In the genomic region with DNA sequence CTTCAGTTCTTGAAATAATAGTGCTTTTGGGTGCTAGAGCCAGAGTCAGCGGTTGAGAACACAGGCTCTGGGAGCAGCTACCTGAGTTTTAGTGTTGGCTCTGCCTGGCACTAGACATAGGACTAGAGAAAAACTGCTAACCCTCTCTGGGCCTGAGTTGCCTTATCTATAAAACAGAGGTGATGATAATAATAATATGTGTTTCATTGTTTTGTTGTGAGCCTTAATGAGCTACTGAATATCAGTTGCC, we compare ENCODE assay signal across 14 cellular contexts.
A peak's percentile ranks its signal among the peaks of the same experiment; 100 is the strongest.
DNase-seq lines count a peak whose midpoint lies in the region; ATAC-seq, FAIRE-seq and TF ChIP-seq lines count a peak whose summit lies in the region.
"Had no signal": no experiment of that assay in that cellular context is flagged by ENCODE, and none has a peak within 500 bp of the region (broad histone marks: within the 10 kb centered on the region; RNA-seq: fewer than 3 reads in every experiment).

No MANE protein-coding gene starts in this region.

- peak overlapping the region; percentile 78 for H3K27ac Mint-ChIP-seq in MCF 10A (ENCODE audit: low read depth, unreplicated experiment)

- no peak for TF ChIP-seq CTCF in MCF 10A (IDR thresholded peaks at IDR 0.05; ENCODE audit: unreplicated experiment)
- no peak for TF ChIP-seq CTCF in mammary epithelial cell (conservative IDR thresholded peaks at IDR 0.05 in 1 of 2, IDR thresholded peaks at IDR 0.05 in 1 of 2; ENCODE audit: extremely low read depth in 1 of 2, insufficient read depth in 1 of 2, low read depth in 1 of 2, low read length in 2 of 2)
- TF ChIP-seq CTCF in choroid plexus epithelial cell (conservative IDR thresholded peaks at IDR 0.05; ENCODE audit: low read depth, low read length), result no peak
- no peak for TF ChIP-seq CTCF in upper lobe of left lung (IDR thresholded peaks at IDR 0.05)
- no peak for TF ChIP-seq CTCF in D721Med (IDR thresholded peaks at IDR 0.05; ENCODE audit: insufficient read depth, missing control alignments)

- TF ChIP-seq POLR2A in upper lobe of left lung (IDR thresholded peaks at IDR 0.05), result no peak

- no peak for TF ChIP-seq EP300 in upper lobe of left lung (IDR thresholded peaks at IDR 0.05)

- peak overlapping the region; percentile 55 for H3K4me3 Mint-ChIP-seq in MCF 10A (ENCODE audit: unreplicated experiment)

- no peak for FAIRE-seq in D721Med (lab: Jason Lieb, UNC)
- FAIRE-seq: G401.6 had no signal

- H3K27ac ChIP-seq in mammary epithelial cell (ENCODE audit: insufficient read depth, low read depth, low read length) (no peak overlapping the region), upper lobe of left lung (peak overlapping the region; percentile 1 to 36 (median 12))

- no peak overlapping the region for H2AFZ ChIP-seq in mammary epithelial cell (ENCODE audit: low read depth, low read length)

- H3K4me1 ChIP-seq in mammary epithelial cell (ENCODE audit: insufficient read depth, low read length) (no peaks in the 10 kb centered on the region), upper lobe of left lung (peaks cover 8 to 17% (median 11%) of the 10 kb centered on the region in 4 donors)
- H3K4me1 ChIP-seq: HAP-1 had no signal

- no peak for ATAC-seq in upper lobe of left lung (ENCODE audit: low FRiP score in 2 of 2)
- ATAC-seq: heart left ventricle, left colon had no signal

- 100% methylated on average over 1 of the region's 1 CpG for WGBS in mammary epithelial cell (ENCODE audit: low coverage, missing lambda C conversion rate)
- WGBS in upper lobe of left lung, 2 donors, result 77 to 83% methylated on average over 1 of the region's 1 CpG

- CTCF ChIA-PET in MCF 10A (lab: Yijun Ruan, JAX) (interaction anchor here (0.9 to 2.2 kb wide), 3 partner anchors 10 to 392 kb away, joined by 3 to 9 read pairs (median 4); partner anchors contain the start of gene PTPRM), mammary epithelial cell (lab: Charles Lee; ENCODE audit: low non-redundant PET) (no interaction called here)

- H3K27me3 ChIP-seq in mammary epithelial cell (ENCODE audit: insufficient read depth, low read length), result no peaks in the 10 kb centered on the region
- H3K27me3 ChIP-seq in upper lobe of left lung, result no peaks in the 10 kb centered on the region
- H3K27me3 ChIP-seq: heart left ventricle had no signal

- dilution Hi-C loops in mammary epithelial cell (cut with HindIII; ENCODE audit: low sequenced_read_pairs), result no loop called here

- in situ Hi-C loops in mammary epithelial cell (cut with MboI; ENCODE audit: low sequenced_read_pairs in 2 of 2), result loop anchor here in 1 of 2 donors (25.0 kb wide), 1 partner anchor 172 kb away; no protein-coding TSS in a partner anchor

- no peak overlapping the region for H3K9ac ChIP-seq in mammary epithelial cell (ENCODE audit: insufficient read depth, low read length)

- intact Hi-C loops in MCF 10A (cut with micrococcal nuclease), result no loop called here
- intact Hi-C loops in mammary epithelial cell (cut with micrococcal nuclease), result no loop called here

- H3K36me3 ChIP-seq in mammary epithelial cell (ENCODE audit: insufficient read depth, low read length), result no peaks in the 10 kb centered on the region
- no peaks in the 10 kb centered on the region for H3K36me3 ChIP-seq in upper lobe of left lung
- H3K36me3 ChIP-seq: HAP-1 had no signal

- H3K36me3 Mint-ChIP-seq in MCF 10A (ENCODE audit: insufficient read depth, unreplicated experiment), result peaks cover 18% of the 10 kb centered on the region

- H3K79me2 ChIP-seq in mammary epithelial cell (ENCODE audit: insufficient read depth, low read length), result peaks cover 6% of the 10 kb centered on the region

- DNase-seq in MCF 10A (ENCODE audit: unreplicated experiment) (no peak), mammary epithelial cell (no peak), NCI-H69 (lab: John Stamatoyannopoulos, UW) (peak; percentile 30), choroid plexus epithelial cell (ENCODE audit: low read depth) (no peak), upper lobe of left lung (no peak), AG08396 (ENCODE audit: low spot score) (no peak), D721Med (ENCODE audit: insufficient read length, low spot score) (no peak), NCI-H1092 (lab: John Stamatoyannopoulos, UW) (no peak)
- DNase-seq: activated CD4-positive, CD25-positive, alpha-beta regulatory T cell treated with anti-CD3 and anti-CD28 coated beads, Interleukin-2, amount 50 U/mL, for 72 hours; heart left ventricle; left colon; stimulated activated naive CD4-positive, alpha-beta T cell had no signal

- BruUV-seq in MCF 10A (replicated peaks; lab: Mats Ljungman, UMichigan), result no TSS peak
- BruUV-seq in mammary epithelial cell (replicated peaks; lab: Mats Ljungman, UMichigan), result no TSS peak

- no peaks in the 10 kb centered on the region for H3K9me3 Mint-ChIP-seq in MCF 10A (ENCODE audit: unreplicated experiment)

- H3K4me1 Mint-ChIP-seq in MCF 10A (ENCODE audit: insufficient read depth, unreplicated experiment), result peaks cover 37% of the 10 kb centered on the region

- H3K9me3 ChIP-seq in mammary epithelial cell (replicated peaks; ENCODE audit: insufficient read depth, low read length), result no peaks in the 10 kb centered on the region
- no peaks in the 10 kb centered on the region for H3K9me3 ChIP-seq in upper lobe of left lung
- H3K9me3 ChIP-seq: HAP-1, heart left ventricle had no signal

- H3K27me3 Mint-ChIP-seq in MCF 10A (ENCODE audit: insufficient read depth, unreplicated experiment), result no peaks in the 10 kb centered on the region

- H3K4me3 ChIP-seq in mammary epithelial cell (replicated peaks in 1 of 3; ENCODE audit: insufficient read depth in 1 of 3, low read depth in 2 of 3, low read length in 3 of 3), result no peak overlapping the region
- H3K4me3 ChIP-seq in choroid plexus epithelial cell (ENCODE audit: low read depth, low read length), result peak overlapping the region; percentile 34
- H3K4me3 ChIP-seq in upper lobe of left lung, result no peak overlapping the region
- H3K4me3 ChIP-seq: HAP-1, heart left ventricle had no signal

- POLR2A ChIA-PET in MCF 10A (lab: Yijun Ruan, JAX), result interaction anchor here (0.8 to 2.5 kb wide), 7 partner anchors 12 to 87 kb away, joined by 3 to 15 read pairs (median 4); no protein-coding TSS in a partner anchor

- no peaks in the 10 kb centered on the region for H4K20me1 ChIP-seq in mammary epithelial cell (ENCODE audit: insufficient read depth, low read length)

- H3K4me2 ChIP-seq in mammary epithelial cell (ENCODE audit: insufficient read depth, low read depth, low read length), result no peak overlapping the region
